Comparison of ENCODE assay signal across 20 cellular contexts in genomic region chr5:121698690-121699089, GRCh38.
"Had no signal": no experiment of that assay in that cellular context is flagged by ENCODE, and none has a peak within 500 bp of the region (broad histone marks: within the 10 kb centered on the region; RNA-seq: fewer than 3 reads in every experiment).

No MANE protein-coding gene starts in this region.

- H3K27ac ChIP-seq: esophagus muscularis mucosa, left lung, lower lobe of right lung, neutrophil, psoas muscle, right lobe of liver, testis, tibial nerve, upper lobe of right lung, vagina had no signal

- FAIRE-seq: endometrium, keratinocyte had no signal

- ATAC-seq: left lung; lower lobe of right lung; psoas muscle; right lobe of liver; stimulated activated memory B cell treated with anti-CD40 and anti-IgM and Interleukin-4, amounts not matched to agents 10 μg/mL and 1 μg/mL and 100 μg/mL, for 72 hours; stimulated activated naive CD8-positive, alpha-beta T cell treated with anti-CD3 and anti-CD28 coated beads, Interleukin-15, amount 100 ng/mL, for 72 hours; upper lobe of right lung had no signal

- H3K9me3 ChIP-seq: esophagus muscularis mucosa, left lung, lower lobe of right lung, neutrophil, psoas muscle, right lobe of liver, testis, tibial nerve, upper lobe of right lung, vagina had no signal

- H3K4me3 ChIP-seq: esophagus muscularis mucosa, left lung, lower lobe of right lung, psoas muscle, right lobe of liver, testis, tibial nerve, upper lobe of right lung, vagina had no signal

- H3K36me3 ChIP-seq: esophagus muscularis mucosa, left lung, lower lobe of right lung, neutrophil, right lobe of liver, tibial nerve, upper lobe of right lung, vagina had no signal

- DNase-seq: effector memory CD4-positive, alpha-beta T cell; immature natural killer cell; left lung; lower lobe of right lung; mesendoderm; naive B cell; psoas muscle; retina; right lobe of liver; stimulated activated CD4-positive, alpha-beta T cell treated with anti-CD3 and anti-CD28 coated beads, Interleukin-4, amount 100 ng/mL, for 24 hours; stimulated activated naive CD8-positive, alpha-beta T cell treated with anti-CD3 and anti-CD28 coated beads, Interleukin-15, amount 100 ng/mL, for 72 hours; testis; upper lobe of right lung had no signal

- H3K4me1 ChIP-seq: esophagus muscularis mucosa, left lung, lower lobe of right lung, psoas muscle, right lobe of liver, testis, tibial nerve, upper lobe of right lung, vagina had no signal

- H3K27me3 ChIP-seq: esophagus muscularis mucosa, left lung, neutrophil, right lobe of liver, testis, tibial nerve, upper lobe of right lung, vagina had no signal
